ENCODE assay signal across 8 cellular contexts in genomic region chr1:15966081-15966955, GRCh38. TPM values are rescaled to one million over a fixed set of nuclear protein-coding genes. Genes with fewer than 3 reads are reported as not detected.
DNase-seq lines count a peak whose midpoint lies in the region; ATAC-seq and TF ChIP-seq lines count a peak whose summit lies in the region.

No MANE protein-coding gene starts in this region.

- DNase-seq in activated CD8-positive, alpha-beta memory T cell treated with anti-CD3 and anti-CD28 coated beads, Interleukin-2, amount 50 U/mL, for 24 hours (ENCODE audit: extremely low read depth), result peak; percentile 64
- DNase-seq in foreskin keratinocyte (peak in 1 of 2 donors; percentile 36), nephron progenitor cell (no peak), RPMI8226 (no peak)
- DNase-seq in stimulated activated CD4-positive, alpha-beta T cell treated with anti-CD3 and anti-CD28 coated beads, Interleukin-1b, Interleukin-23, amount 100 ng/mL, for 4 hours (ENCODE audit: low read depth in 2 of 2), result peak; percentile 61 to 64

- peaks cover 13% of the 10 kb centered on the region for H3K27me3 Mint-ChIP-seq in nephron progenitor cell (ENCODE audit: low read depth, poor library complexity)

- peaks cover 61% of the 10 kb centered on the region for H3K79me2 ChIP-seq in ACC112 (ENCODE audit: control insufficient read depth, insufficient read depth, low read length, unreplicated experiment)

- peak overlapping the region; percentile 58 for H2AFZ ChIP-seq in ACC112 (ENCODE audit: low read length, unreplicated experiment)

- peaks cover 23% of the 10 kb centered on the region for H3K4me1 Mint-ChIP-seq in nephron progenitor cell

- H3K27me3 ChIP-seq in ACC112 (ENCODE audit: insufficient read depth, low read length) (no peaks in the 10 kb centered on the region), foreskin keratinocyte (no peaks in the 10 kb centered on the region)

- TF ChIP-seq CTCF in foreskin keratinocyte (conservative IDR thresholded peaks at IDR 0.05), result no peak
- no peak for TF ChIP-seq CTCF in nephron progenitor cell (IDR thresholded peaks at IDR 0.05)

- H3K27ac ChIP-seq in ACC112 (ENCODE audit: low read depth, low read length) (peak overlapping the region; percentile 97), foreskin keratinocyte (peak overlapping the region; percentile 75)

- no peak overlapping the region for H3K4me3 Mint-ChIP-seq in nephron progenitor cell

- peaks cover 28% of the 10 kb centered on the region for H3K9me3 Mint-ChIP-seq in nephron progenitor cell

- H3K27ac Mint-ChIP-seq in nephron progenitor cell, result no peak overlapping the region

- no peaks in the 10 kb centered on the region; the same call in 1 of the 2 replicates for H3K36me3 ChIP-seq in ACC112 (ENCODE audit: insufficient read depth, low read length)

- peaks cover 65% of the 10 kb centered on the region for H3K36me3 Mint-ChIP-seq in nephron progenitor cell (ENCODE audit: low read depth)

- peak; percentile 71 for ATAC-seq in GM19455 (IDR thresholded peaks at IDR 0.05; ENCODE audit: unreplicated experiment)
- peak; percentile 68 for ATAC-seq in HG03571 (IDR thresholded peaks at IDR 0.05; ENCODE audit: unreplicated experiment)
- peak; percentile 66 for ATAC-seq in foreskin keratinocyte

- H3K4me1 ChIP-seq in ACC112 (ENCODE audit: control insufficient read depth, insufficient read depth, low read length, unreplicated experiment), result peaks cover 50% of the 10 kb centered on the region
- H3K4me1 ChIP-seq in foreskin keratinocyte, result peaks cover 20% of the 10 kb centered on the region

- H3K4me3 ChIP-seq in ACC112 (ENCODE audit: low read depth, low read length), result peak overlapping the region; percentile 69

RNA-seq across cellular contexts. Expression of gene ZBTB17, which starts 9.6 kb away (rescaled TPM):
- 29.7 and 29.8 TPM in 2 replicates for total RNA-seq in foreskin keratinocyte
- polyA plus RNA-seq in foreskin keratinocyte, result 22.0 and 26.5 TPM in 2 replicates

RNA-seq across cellular contexts. Expression of gene SRARP, which starts 37.7 kb away (rescaled TPM):
- total RNA-seq in foreskin keratinocyte, result not detected in 2 replicates
- not detected in 2 replicates for polyA plus RNA-seq in foreskin keratinocyte

RNA-seq across cellular contexts. Expression of gene HSPB7, which starts 51.5 kb away (rescaled TPM):
- total RNA-seq in foreskin keratinocyte, result not detected in 2 replicates
- polyA plus RNA-seq in foreskin keratinocyte, result not detected in 2 replicates

RNA-seq across cellular contexts. Expression of gene CLCNKA, which starts 55.5 kb away (rescaled TPM):
- total RNA-seq in foreskin keratinocyte, result not detected in 2 replicates
- not detected in 2 replicates for polyA plus RNA-seq in foreskin keratinocyte

Comparison
In these comparisons a context has a peak if more than half of its experiments do, and no peak if none do; other contexts are left out.
1. DNase-seq: peak in activated CD8-positive, alpha-beta memory T cell treated with anti-CD3 and anti-CD28 coated beads, Interleukin-2, amount 50 U/mL, for 24 hours (single experiment) and stimulated activated CD4-positive, alpha-beta T cell treated with anti-CD3 and anti-CD28 coated beads, Interleukin-1b, Interleukin-23, amount 100 ng/mL, for 4 hours (2 of 2); none in nephron progenitor cell (single experiment) and RPMI8226 (single experiment).
2. Peak in every context shown above with its lines, with median percentiles within 50 percentile points of each other: ATAC-seq.